In the genomic region with DNA sequence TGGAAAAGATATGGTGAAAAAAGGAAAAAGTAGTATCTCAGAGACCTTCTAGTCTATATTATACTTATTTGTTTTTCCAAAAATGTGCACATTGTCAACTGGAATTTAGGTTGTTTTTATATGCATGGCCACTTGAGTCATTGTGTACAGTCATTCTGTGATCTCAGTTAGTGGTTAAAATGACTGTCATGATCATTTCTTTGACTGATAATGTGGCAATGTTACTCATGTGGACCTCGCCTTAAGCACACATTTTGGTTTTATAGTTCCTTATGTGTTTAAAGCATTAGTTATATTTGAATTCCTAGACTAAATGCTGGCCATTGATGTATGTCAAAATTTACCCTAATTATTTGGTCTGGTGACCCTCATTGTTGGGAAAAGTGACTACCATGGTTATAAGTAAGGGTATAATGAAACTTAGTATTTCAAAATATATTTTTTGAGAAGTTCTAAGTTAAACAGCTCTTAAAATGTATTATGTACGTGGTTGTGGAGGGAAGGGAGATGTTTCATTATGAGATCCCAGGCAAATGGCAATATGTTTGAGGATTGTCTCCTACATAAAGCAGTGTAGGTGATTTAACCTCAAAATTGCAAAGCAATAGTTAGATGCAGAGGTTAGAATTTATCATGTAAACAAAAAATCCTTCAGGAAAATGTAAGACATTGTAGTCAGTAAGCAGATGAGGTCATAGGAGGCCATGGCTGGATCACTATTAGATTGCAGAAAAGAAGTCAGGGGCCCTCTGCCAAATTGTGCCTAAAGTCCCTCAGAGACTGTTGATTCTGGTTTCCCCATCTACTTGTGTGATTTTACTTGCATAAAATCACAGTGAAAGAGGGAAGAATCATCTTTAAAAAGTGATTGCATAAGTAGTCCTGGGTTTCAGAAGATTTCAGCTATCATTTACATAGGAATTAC, we compare ENCODE assay signal across 1 cellular context.
TF ChIP-seq lines count a peak whose summit lies in the region.

No MANE protein-coding gene starts in this region.

TF ChIP-seq in GM23338, 12 proteins besides CTCF, POLR2A, EP300 and RAD21:
- TF ChIP-seq, protein P1, sequence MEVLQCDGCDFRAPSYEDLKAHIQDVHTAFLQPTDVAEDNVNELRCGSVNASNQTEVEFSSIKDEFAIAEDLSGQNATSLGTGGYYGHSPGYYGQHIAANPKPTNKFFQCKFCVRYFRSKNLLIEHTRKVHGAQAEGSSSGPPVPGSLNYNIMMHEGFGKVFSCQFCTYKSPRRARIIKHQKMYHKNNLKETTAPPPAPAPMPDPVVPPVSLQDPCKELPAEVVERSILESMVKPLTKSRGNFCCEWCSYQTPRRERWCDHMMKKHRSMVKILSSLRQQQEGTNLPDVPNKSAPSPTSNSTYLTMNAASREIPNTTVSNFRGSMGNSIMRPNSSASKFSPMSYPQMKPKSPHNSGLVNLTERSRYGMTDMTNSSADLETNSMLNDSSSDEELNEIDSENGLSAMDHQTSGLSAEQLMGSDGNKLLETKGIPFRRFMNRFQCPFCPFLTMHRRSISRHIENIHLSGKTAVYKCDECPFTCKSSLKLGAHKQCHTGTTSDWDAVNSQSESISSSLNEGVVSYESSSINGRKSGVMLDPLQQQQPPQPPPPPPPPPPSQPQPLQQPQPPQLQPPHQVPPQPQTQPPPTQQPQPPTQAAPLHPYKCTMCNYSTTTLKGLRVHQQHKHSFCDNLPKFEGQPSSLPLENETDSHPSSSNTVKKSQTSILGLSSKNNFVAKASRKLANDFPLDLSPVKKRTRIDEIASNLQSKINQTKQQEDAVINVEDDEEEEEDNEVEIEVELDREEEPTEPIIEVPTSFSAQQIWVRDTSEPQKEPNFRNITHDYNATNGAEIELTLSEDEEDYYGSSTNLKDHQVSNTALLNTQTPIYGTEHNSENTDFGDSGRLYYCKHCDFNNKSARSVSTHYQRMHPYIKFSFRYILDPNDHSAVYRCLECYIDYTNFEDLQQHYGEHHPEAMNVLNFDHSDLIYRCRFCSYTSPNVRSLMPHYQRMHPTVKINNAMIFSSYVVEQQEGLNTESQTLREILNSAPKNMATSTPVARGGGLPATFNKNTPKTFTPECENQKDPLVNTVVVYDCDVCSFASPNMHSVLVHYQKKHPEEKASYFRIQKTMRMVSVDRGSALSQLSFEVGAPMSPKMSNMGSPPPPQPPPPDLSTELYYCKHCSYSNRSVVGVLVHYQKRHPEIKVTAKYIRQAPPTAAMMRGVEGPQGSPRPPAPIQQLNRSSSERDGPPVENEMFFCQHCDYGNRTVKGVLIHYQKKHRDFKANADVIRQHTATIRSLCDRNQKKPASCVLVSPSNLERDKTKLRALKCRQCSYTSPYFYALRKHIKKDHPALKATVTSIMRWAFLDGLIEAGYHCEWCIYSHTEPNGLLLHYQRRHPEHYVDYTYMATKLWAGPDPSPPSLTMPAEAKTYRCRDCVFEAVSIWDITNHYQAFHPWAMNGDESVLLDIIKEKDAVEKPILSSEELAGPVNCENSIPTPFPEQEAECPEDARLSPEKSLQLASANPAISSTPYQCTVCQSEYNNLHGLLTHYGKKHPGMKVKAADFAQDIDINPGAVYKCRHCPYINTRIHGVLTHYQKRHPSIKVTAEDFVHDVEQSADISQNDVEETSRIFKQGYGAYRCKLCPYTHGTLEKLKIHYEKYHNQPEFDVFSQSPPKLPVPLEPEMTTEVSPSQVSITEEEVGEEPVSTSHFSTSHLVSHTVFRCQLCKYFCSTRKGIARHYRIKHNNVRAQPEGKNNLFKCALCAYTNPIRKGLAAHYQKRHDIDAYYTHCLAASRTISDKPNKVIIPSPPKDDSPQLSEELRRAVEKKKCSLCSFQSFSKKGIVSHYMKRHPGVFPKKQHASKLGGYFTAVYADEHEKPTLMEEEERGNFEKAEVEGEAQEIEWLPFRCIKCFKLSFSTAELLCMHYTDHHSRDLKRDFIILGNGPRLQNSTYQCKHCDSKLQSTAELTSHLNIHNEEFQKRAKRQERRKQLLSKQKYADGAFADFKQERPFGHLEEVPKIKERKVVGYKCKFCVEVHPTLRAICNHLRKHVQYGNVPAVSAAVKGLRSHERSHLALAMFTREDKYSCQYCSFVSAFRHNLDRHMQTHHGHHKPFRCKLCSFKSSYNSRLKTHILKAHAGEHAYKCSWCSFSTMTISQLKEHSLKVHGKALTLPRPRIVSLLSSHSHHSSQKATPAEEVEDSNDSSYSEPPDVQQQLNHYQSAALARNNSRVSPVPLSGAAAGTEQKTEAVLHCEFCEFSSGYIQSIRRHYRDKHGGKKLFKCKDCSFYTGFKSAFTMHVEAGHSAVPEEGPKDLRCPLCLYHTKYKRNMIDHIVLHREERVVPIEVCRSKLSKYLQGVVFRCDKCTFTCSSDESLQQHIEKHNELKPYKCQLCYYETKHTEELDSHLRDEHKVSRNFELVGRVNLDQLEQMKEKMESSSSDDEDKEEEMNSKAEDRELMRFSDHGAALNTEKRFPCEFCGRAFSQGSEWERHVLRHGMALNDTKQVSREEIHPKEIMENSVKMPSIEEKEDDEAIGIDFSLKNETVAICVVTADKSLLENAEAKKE (CRISPR knock-in tag; IDR thresholded peaks at IDR 0.05) = no peak
- TF ChIP-seq, protein P2, sequence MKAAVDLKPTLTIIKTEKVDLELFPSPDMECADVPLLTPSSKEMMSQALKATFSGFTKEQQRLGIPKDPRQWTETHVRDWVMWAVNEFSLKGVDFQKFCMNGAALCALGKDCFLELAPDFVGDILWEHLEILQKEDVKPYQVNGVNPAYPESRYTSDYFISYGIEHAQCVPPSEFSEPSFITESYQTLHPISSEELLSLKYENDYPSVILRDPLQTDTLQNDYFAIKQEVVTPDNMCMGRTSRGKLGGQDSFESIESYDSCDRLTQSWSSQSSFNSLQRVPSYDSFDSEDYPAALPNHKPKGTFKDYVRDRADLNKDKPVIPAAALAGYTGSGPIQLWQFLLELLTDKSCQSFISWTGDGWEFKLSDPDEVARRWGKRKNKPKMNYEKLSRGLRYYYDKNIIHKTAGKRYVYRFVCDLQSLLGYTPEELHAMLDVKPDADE (IDR thresholded peaks at IDR 0.05) = no peak
- TF ChIP-seq EZH2phosphoT487 (IDR thresholded peaks at IDR 0.05; ENCODE audit: unreplicated experiment) = no peak
- TF ChIP-seq POLR2AphosphoS5 (IDR thresholded peaks at IDR 0.05; ENCODE audit: low read depth) = no peak
- TF ChIP-seq JUNB (IDR thresholded peaks at IDR 0.05; ENCODE audit: unreplicated experiment) = no peak
- TF ChIP-seq CREB1 (CRISPR knock-in tag; IDR thresholded peaks at IDR 0.05; ENCODE audit: low read depth) = no peak
- no peak for TF ChIP-seq NANOG (IDR thresholded peaks at IDR 0.05; ENCODE audit: borderline replicate concordance)
- no peak for TF ChIP-seq EZH2 (IDR thresholded peaks at IDR 0.05; ENCODE audit: low read depth, unreplicated experiment)
- TF ChIP-seq ZNF331 (CRISPR knock-in tag; IDR thresholded peaks at IDR 0.05; ENCODE audit: low read depth) = no peak
- TF ChIP-seq, protein P3, sequence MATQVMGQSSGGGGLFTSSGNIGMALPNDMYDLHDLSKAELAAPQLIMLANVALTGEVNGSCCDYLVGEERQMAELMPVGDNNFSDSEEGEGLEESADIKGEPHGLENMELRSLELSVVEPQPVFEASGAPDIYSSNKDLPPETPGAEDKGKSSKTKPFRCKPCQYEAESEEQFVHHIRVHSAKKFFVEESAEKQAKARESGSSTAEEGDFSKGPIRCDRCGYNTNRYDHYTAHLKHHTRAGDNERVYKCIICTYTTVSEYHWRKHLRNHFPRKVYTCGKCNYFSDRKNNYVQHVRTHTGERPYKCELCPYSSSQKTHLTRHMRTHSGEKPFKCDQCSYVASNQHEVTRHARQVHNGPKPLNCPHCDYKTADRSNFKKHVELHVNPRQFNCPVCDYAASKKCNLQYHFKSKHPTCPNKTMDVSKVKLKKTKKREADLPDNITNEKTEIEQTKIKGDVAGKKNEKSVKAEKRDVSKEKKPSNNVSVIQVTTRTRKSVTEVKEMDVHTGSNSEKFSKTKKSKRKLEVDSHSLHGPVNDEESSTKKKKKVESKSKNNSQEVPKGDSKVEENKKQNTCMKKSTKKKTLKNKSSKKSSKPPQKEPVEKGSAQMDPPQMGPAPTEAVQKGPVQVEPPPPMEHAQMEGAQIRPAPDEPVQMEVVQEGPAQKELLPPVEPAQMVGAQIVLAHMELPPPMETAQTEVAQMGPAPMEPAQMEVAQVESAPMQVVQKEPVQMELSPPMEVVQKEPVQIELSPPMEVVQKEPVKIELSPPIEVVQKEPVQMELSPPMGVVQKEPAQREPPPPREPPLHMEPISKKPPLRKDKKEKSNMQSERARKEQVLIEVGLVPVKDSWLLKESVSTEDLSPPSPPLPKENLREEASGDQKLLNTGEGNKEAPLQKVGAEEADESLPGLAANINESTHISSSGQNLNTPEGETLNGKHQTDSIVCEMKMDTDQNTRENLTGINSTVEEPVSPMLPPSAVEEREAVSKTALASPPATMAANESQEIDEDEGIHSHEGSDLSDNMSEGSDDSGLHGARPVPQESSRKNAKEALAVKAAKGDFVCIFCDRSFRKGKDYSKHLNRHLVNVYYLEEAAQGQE (IDR thresholded peaks at IDR 0.05; ENCODE audit: unreplicated experiment) = no peak
- no peak for TF ChIP-seq ZNF114 (CRISPR knock-in tag; IDR thresholded peaks at IDR 0.05)
- no peak for TF ChIP-seq STAT1 (IDR thresholded peaks at IDR 0.05; ENCODE audit: unreplicated experiment)
